ENCODE assay signal across 30 cellular contexts in the genomic region with DNA sequence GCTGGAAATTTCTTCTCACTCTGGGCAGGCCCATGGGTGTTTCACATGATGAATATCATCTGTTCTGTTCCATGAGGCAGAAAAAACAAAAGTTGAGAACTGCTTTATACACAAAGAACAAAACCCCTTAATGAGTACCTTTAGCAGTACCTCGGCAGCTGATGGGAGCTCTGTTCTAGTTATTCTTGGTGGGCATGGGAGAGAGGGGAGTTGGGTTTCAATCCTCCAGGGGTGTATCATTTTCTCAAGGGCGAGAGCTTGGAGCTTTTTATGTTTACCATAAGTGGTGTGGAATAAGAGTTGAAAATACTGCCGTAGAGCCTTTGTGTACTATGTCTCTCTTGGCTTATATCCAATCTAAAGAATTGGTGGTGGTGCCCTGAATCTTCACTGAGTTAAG.
A peak's percentile ranks its signal among the peaks of the same experiment; 100 is the strongest.
DNase-seq lines count a peak whose midpoint lies in the region; ATAC-seq and TF ChIP-seq lines count a peak whose summit lies in the region.
"Had no signal": no experiment of that assay in that cellular context is flagged by ENCODE, and none has a peak within 500 bp of the region (broad histone marks: within the 10 kb centered on the region; RNA-seq: fewer than 3 reads in every experiment).

No MANE protein-coding gene starts in this region.

- ATAC-seq in T-cell (replicated peaks in 1 of 4) (no peak), GM18907 (IDR thresholded peaks at IDR 0.05; ENCODE audit: unreplicated experiment) (no peak), GM19467 (IDR thresholded peaks at IDR 0.05; ENCODE audit: unreplicated experiment) (no peak), left colon (no peak)
- ATAC-seq: A549; activated CD8-positive, alpha-beta memory T cell treated with anti-CD3 and anti-CD28 coated beads, Interleukin-2, amount 10 ng/mL, durations not matched to agents 7 days and 5 days; activated T-cell treated with anti-CD3 and anti-CD28 coated beads, Interleukin-2, amount 50 U/mL, for 4 hours; right cardiac atrium had no signal

- H3K27me3 Mint-ChIP-seq in T-cell, result no peaks in the 10 kb centered on the region
- H3K27me3 Mint-ChIP-seq: activated CD8-positive, alpha-beta memory T cell treated with anti-CD3 and anti-CD28 coated beads, Interleukin-2, amount 10 ng/mL, durations not matched to agents 7 days and 5 days; CD4-positive, CD25-positive, alpha-beta regulatory T cell; central memory CD8-positive, alpha-beta T cell; IgD-negative memory B cell had no signal

- no peak overlapping the region for H3K4me3 ChIP-seq in fibroblast of villous mesenchyme (ENCODE audit: low read depth, low read length)
- H3K4me3 ChIP-seq: A549, left ventricle myocardium inferior, smooth muscle cell, suprapubic skin had no signal

- DNase-seq in DMS79 (lab: John Stamatoyannopoulos, UW) (peak; percentile 45), NCI-H1436 (lab: John Stamatoyannopoulos, UW) (peak; percentile 95), NCI-H2171 (lab: John Stamatoyannopoulos, UW) (peak; percentile 55), fibroblast of villous mesenchyme (ENCODE audit: low read depth) (peak; percentile 8), T-cell (no peak), left colon (no peak)
- DNase-seq: activated CD4-positive, alpha-beta T cell treated with anti-CD3 and anti-CD28 coated beads, Interleukin-2, amount 50 U/mL, for 4 hours; activated CD8-positive, alpha-beta memory T cell treated with anti-CD3 and anti-CD28 coated beads, Interleukin-2, amount 10 ng/mL, durations not matched to agents 7 days and 5 days; activated naive CD4-positive, alpha-beta T cell treated with Interleukin-2 at 50 U/mL for 16 hours; activated T-cell treated with anti-CD3 and anti-CD28 coated beads, Interleukin-2, amount 50 U/mL, for 4 hours; AML-193; CD4-positive, CD25-positive, alpha-beta regulatory T cell; dermis blood vessel endothelial cell; endodermal cell; head of caudate nucleus; islet precursor cell; left ventricle myocardium inferior; NCI-H526 treated with DMSO at 0.1 percent for 48 hours; posterior cingulate gyrus; right cardiac atrium; SK-N-SH; stimulated activated naive CD4-positive, alpha-beta T cell had no signal

- intact Hi-C loops in left colon (cut with DNase I, micrococcal nuclease), result no loop called here

- CTCF ChIA-PET in T-cell (lab: Charles Lee), result no interaction called here

- TF ChIP-seq CTCF in fibroblast of villous mesenchyme (IDR thresholded peaks at IDR 0.05; ENCODE audit: insufficient read depth, low read depth, low read length), result no peak

- no peaks in the 10 kb centered on the region for H3K36me3 Mint-ChIP-seq in T-cell
- H3K36me3 Mint-ChIP-seq: activated CD8-positive, alpha-beta memory T cell treated with anti-CD3 and anti-CD28 coated beads, Interleukin-2, amount 10 ng/mL, durations not matched to agents 7 days and 5 days; CD4-positive, CD25-positive, alpha-beta regulatory T cell had no signal

- no peak overlapping the region for H3K4me3 Mint-ChIP-seq in T-cell
- H3K4me3 Mint-ChIP-seq: activated CD8-positive, alpha-beta memory T cell treated with anti-CD3 and anti-CD28 coated beads, Interleukin-2, amount 10 ng/mL, durations not matched to agents 7 days and 5 days; activated T-cell treated with anti-CD3 and anti-CD28 coated beads, Interleukin-2, amount 50 U/mL, for 4 hours; CD4-positive, CD25-positive, alpha-beta regulatory T cell; central memory CD8-positive, alpha-beta T cell; endodermal cell; T-helper 1 cell treated with Interleukin-12 subunit alpha and Interleukin-12 subunit beta and Interleukin-4 antibody, amounts not matched to agents 30 μg/mL and 1 μg/mL, for 36 hours had no signal

- no peaks in the 10 kb centered on the region for H3K4me1 Mint-ChIP-seq in T-cell
- H3K4me1 Mint-ChIP-seq: activated CD8-positive, alpha-beta memory T cell treated with anti-CD3 and anti-CD28 coated beads, Interleukin-2, amount 10 ng/mL, durations not matched to agents 7 days and 5 days; CD4-positive, CD25-positive, alpha-beta regulatory T cell; central memory CD8-positive, alpha-beta T cell had no signal

- POLR2A ChIA-PET in T-cell (lab: Charles Lee), result no interaction called here

- H3K27ac Mint-ChIP-seq in T-cell, result no peak overlapping the region
- H3K27ac Mint-ChIP-seq: activated CD8-positive, alpha-beta memory T cell treated with anti-CD3 and anti-CD28 coated beads, Interleukin-2, amount 10 ng/mL, durations not matched to agents 7 days and 5 days; CD4-positive, CD25-positive, alpha-beta regulatory T cell; endodermal cell; T-helper 1 cell treated with Interleukin-12 subunit alpha and Interleukin-12 subunit beta and Interleukin-4 antibody, amounts not matched to agents 30 μg/mL and 1 μg/mL, for 36 hours had no signal

- peaks cover 4 to 10% (median 6%) of the 10 kb centered on the region in 3 donors for H3K9me3 Mint-ChIP-seq in T-cell
- H3K9me3 Mint-ChIP-seq: central memory CD8-positive, alpha-beta T cell; endodermal cell; IgD-negative memory B cell had no signal

Comparison
In these comparisons a context has a peak if more than half of its experiments do, and no peak if none do; other contexts are left out.
1. DNase-seq: peak in DMS79 (single experiment), NCI-H1436 (single experiment), NCI-H2171 (single experiment) and fibroblast of villous mesenchyme (single experiment); none in T-cell (0 of 34) and left colon (0 of 2).